In the genomic region with DNA sequence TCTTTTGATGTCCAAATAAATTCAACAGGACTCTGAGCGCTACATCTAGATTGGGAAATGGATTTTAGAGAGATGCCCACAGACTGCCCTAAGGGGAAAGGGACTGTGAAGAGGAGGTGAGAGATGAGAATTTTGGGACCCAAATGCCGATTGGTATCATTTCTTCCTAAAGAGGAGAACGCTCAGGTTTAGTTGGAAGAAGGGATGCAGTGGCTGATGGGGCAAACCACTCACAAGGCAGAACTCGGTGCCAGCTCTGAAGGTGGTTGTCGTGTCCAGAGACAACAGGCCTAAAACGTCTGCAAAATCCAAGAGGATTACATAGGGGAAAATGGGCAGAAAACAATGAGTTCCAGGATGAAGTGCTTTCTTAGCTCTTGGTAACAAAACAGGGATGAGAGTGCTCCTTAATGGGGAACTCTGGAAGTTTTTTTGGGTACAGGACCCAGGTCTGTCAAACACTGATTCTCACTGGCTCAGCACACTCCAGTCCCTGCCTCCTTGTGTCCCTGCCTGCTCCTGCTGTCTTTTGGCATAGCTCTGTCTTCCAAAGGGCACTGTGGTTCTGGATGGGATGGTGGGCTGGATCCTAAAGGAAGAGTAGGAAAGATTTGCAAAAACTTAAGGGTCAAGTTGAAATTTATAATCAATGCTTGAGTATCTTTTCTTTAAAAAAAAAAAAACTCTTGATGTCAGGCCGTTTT, we compare ENCODE assay signal across 10 cellular contexts. TPM values are rescaled to one million over a fixed set of nuclear protein-coding genes. Genes with fewer than 3 reads are reported as not detected.
A peak's percentile ranks its signal among the peaks of the same experiment; 100 is the strongest.
DNase-seq lines count a peak whose midpoint lies in the region; ATAC-seq lines count a peak whose summit lies in the region.
"Had no signal": no experiment of that assay in that cellular context is flagged by ENCODE, and none has a peak within 500 bp of the region (broad histone marks: within the 10 kb centered on the region; RNA-seq: fewer than 3 reads in every experiment).

No MANE protein-coding gene starts in this region.

- peak overlapping the region in 6 of 7 donors; percentile 35 to 78 (median 68) for H3K27ac Mint-ChIP-seq in CD4-positive, alpha-beta memory T cell
- peak overlapping the region; percentile 76 to 99 for H3K27ac Mint-ChIP-seq in effector memory CD8-positive, alpha-beta T cell

- no peak overlapping the region for H3K4me3 ChIP-seq in CD4-positive, alpha-beta memory T cell (ENCODE audit: low read length in 2 of 2)
- no peak overlapping the region for H3K4me3 ChIP-seq in SJSA1
- H3K4me3 ChIP-seq in neuronal stem cell (ENCODE audit: low read length in 2 of 2), result no peak overlapping the region
- H3K4me3 ChIP-seq: skin epidermis had no signal

- no peak for DNase-seq in CD4-positive, alpha-beta memory T cell
- no peak for DNase-seq in SJSA1 (ENCODE audit: low read depth in 1 of 2, low spot score in 2 of 2)
- DNase-seq in effector memory CD8-positive, alpha-beta T cell, result no peak
- DNase-seq in neuronal stem cell (ENCODE audit: low spot score), result no peak
- no peak for DNase-seq in NCI-H2029 (lab: John Stamatoyannopoulos, UW)
- DNase-seq in central memory CD4-positive, alpha-beta T cell, result no peak
- no peak for DNase-seq in A172 (ENCODE audit: low spot score)
- no peak for DNase-seq in HuH-7.5 (ENCODE audit: low spot score)
- DNase-seq: SK-N-SH had no signal

- H3K9me3 ChIP-seq in CD4-positive, alpha-beta memory T cell (ENCODE audit: control insufficient read depth in 1 of 2, low read length in 2 of 2), result no peaks in the 10 kb centered on the region
- H3K9me3 ChIP-seq in SJSA1 (replicated peaks) (no peaks in the 10 kb centered on the region), neuronal stem cell (replicated peaks in 1 of 2; ENCODE audit: control insufficient read depth in 2 of 2, insufficient read depth in 1 of 2, low read depth in 1 of 2, low read length in 2 of 2) (peaks cover 0 to 5% of the 10 kb centered on the region in 2 donors)
- H3K9me3 ChIP-seq: SK-N-SH had no signal

- no peak overlapping the region for H3K4me2 ChIP-seq in neuronal stem cell (ENCODE audit: insufficient read depth, low read length, poor library complexity, severe bottlenecking)
- H3K4me2 ChIP-seq: SK-N-SH had no signal

- no peak overlapping the region for H3K14ac ChIP-seq in neuronal stem cell (ENCODE audit: low read length)

- H3K4ac ChIP-seq in neuronal stem cell (ENCODE audit: low read length), result no peak overlapping the region

- intact Hi-C loops in CD4-positive, alpha-beta memory T cell (cut with micrococcal nuclease), result no loop called here

- H3K4me1 ChIP-seq in CD4-positive, alpha-beta memory T cell (ENCODE audit: insufficient read depth, low read length), result peaks cover 51% of the 10 kb centered on the region
- H3K4me1 ChIP-seq in SJSA1 (replicated peaks) (peaks cover 68% of the 10 kb centered on the region), neuronal stem cell (ENCODE audit: control insufficient read depth in 2 of 2, insufficient read depth in 1 of 2, low read depth in 1 of 2, low read length in 2 of 2) (peaks cover 21 to 29% of the 10 kb centered on the region in 2 donors)

- peaks cover 0 to 2% (median 0%) of the 10 kb centered on the region in 8 donors for H3K9me3 Mint-ChIP-seq in CD4-positive, alpha-beta memory T cell
- H3K9me3 Mint-ChIP-seq in effector memory CD8-positive, alpha-beta T cell, result no peaks in the 10 kb centered on the region

- H2AFZ ChIP-seq in neuronal stem cell (ENCODE audit: low read length), result peak overlapping the region; percentile 53

- H3K27me3 ChIP-seq in CD4-positive, alpha-beta memory T cell (ENCODE audit: insufficient read depth, low read length), result no peaks in the 10 kb centered on the region
- H3K27me3 ChIP-seq in SJSA1 (replicated peaks) (no peaks in the 10 kb centered on the region), neuronal stem cell (ENCODE audit: control insufficient read depth in 3 of 3, insufficient read depth in 3 of 3, low read depth in 1 of 3, low read length in 3 of 3) (no peaks in the 10 kb centered on the region)

- no peak overlapping the region for H2BK5ac ChIP-seq in neuronal stem cell (ENCODE audit: low read length)

- no peak overlapping the region for H2BK15ac ChIP-seq in neuronal stem cell (ENCODE audit: low read length)

- no peak overlapping the region for H4K91ac ChIP-seq in neuronal stem cell (ENCODE audit: low read depth, low read length, poor library complexity)

- H3K36me3 ChIP-seq in CD4-positive, alpha-beta memory T cell (ENCODE audit: insufficient read depth, low read length), result no peaks in the 10 kb centered on the region
- H3K36me3 ChIP-seq in SJSA1 (peaks cover 56% of the 10 kb centered on the region), neuronal stem cell (replicated peaks in 1 of 2; ENCODE audit: control insufficient read depth in 2 of 2, insufficient read depth in 2 of 2, low read length in 2 of 2) (peaks cover 0 to 66% of the 10 kb centered on the region in 2 donors)

- H2BK12ac ChIP-seq in neuronal stem cell (ENCODE audit: low read length), result no peak overlapping the region

- no peak overlapping the region for H3K9ac ChIP-seq in neuronal stem cell (ENCODE audit: low read depth, low read length, poor library complexity)

- H2BK120ac ChIP-seq in neuronal stem cell (ENCODE audit: low read depth, low read length), result no peak overlapping the region

- no peaks in the 10 kb centered on the region for H3K79me1 ChIP-seq in neuronal stem cell (ENCODE audit: low read depth, low read length)

- H3K27me3 Mint-ChIP-seq in CD4-positive, alpha-beta memory T cell, result no peaks in the 10 kb centered on the region
- H3K27me3 Mint-ChIP-seq in effector memory CD8-positive, alpha-beta T cell, result no peaks in the 10 kb centered on the region

- H2AK5ac ChIP-seq in neuronal stem cell (ENCODE audit: low read depth, low read length), result no peak overlapping the region

- no peak overlapping the region for H4K8ac ChIP-seq in neuronal stem cell (ENCODE audit: low read depth, low read length)

- H3K18ac ChIP-seq in neuronal stem cell (ENCODE audit: low read length), result no peak overlapping the region

- H3K4me3 Mint-ChIP-seq in CD4-positive, alpha-beta memory T cell, result peak overlapping the region in 6 of 8 donors; percentile 18 to 54 (median 34)
- H3K4me3 Mint-ChIP-seq in effector memory CD8-positive, alpha-beta T cell, result peak overlapping the region; percentile 34 to 80

- POLR2A ChIA-PET in CD4-positive, alpha-beta memory T cell (lab: Charles Lee; ENCODE audit: partially characterized antibody), result no interaction called here

- H3K23ac ChIP-seq in neuronal stem cell (ENCODE audit: low read depth, low read length, poor library complexity), result no peak overlapping the region

- peaks cover 40 to 70% (median 59%) of the 10 kb centered on the region in 4 donors for H3K4me1 Mint-ChIP-seq in CD4-positive, alpha-beta memory T cell
- peaks cover 49 to 56% of the 10 kb centered on the region in 2 donors for H3K4me1 Mint-ChIP-seq in effector memory CD8-positive, alpha-beta T cell (ENCODE audit: low read depth in 2 of 2)

- peaks cover 49 to 59% of the 10 kb centered on the region in 2 donors for H3K36me3 Mint-ChIP-seq in CD4-positive, alpha-beta memory T cell
- peaks cover 36% of the 10 kb centered on the region for H3K36me3 Mint-ChIP-seq in effector memory CD8-positive, alpha-beta T cell (ENCODE audit: insufficient read depth)

- H3K27ac ChIP-seq in CD4-positive, alpha-beta memory T cell (ENCODE audit: low read depth, low read length), result no peak overlapping the region
- H3K27ac ChIP-seq in SJSA1 (peak overlapping the region; percentile 89), neuronal stem cell (replicated peaks; ENCODE audit: low read length) (peak overlapping the region; percentile 22)

- ATAC-seq in effector memory CD8-positive, alpha-beta T cell (replicated peaks), result no peak

- no CpG with 5 or more reads among the region's 7 CpGs for WGBS in neuronal stem cell (ENCODE audit: extremely low coverage in 2 of 2, insufficient read length in 2 of 2, insufficient replicate concordance in 1 of 2), 2 donors

- CTCF ChIA-PET in CD4-positive, alpha-beta memory T cell (lab: Charles Lee; ENCODE audit: partially characterized antibody), result interaction anchor here (1.1 to 1.9 kb wide), 4 partner anchors 20 to 292 kb away, joined by 3 to 7 read pairs (median 5); a partner anchor contains a TSS

RNA-seq across cellular contexts. Expression of a gene that starts 29.0 kb away (rescaled TPM):
- total RNA-seq in CD4-positive, alpha-beta memory T cell, result 10 to 100 TPM; 42.7 to 47.4 TPM
- polyA plus RNA-seq in CD4-positive, alpha-beta memory T cell, result 10 to 100 TPM; 17.2 to 38.5 TPM
- total RNA-seq in SJSA1 (2014; rRNA removed; shearing (Covaris generic)), result 13.3 and 27.8 TPM in 2 replicates
- polyA plus RNA-seq in neuronal stem cell (2013, experiment 1 of 2), result 6.2 TPM
- 6.4 TPM for polyA plus RNA-seq in neuronal stem cell (2013, experiment 2 of 2)
- total RNA-seq in A172 (2014; rRNA removed; shearing (Covaris generic)), result 13.3 and 18.3 TPM in 2 replicates
